Comparison of ENCODE assay signal across 10 cellular contexts in genomic region chr14:46250113-46250703, GRCh38.
A peak's percentile ranks its signal among the peaks of the same experiment; 100 is the strongest.
DNase-seq lines count a peak whose midpoint lies in the region; ATAC-seq and TF ChIP-seq lines count a peak whose summit lies in the region.
"Had no signal": no experiment of that assay in that cellular context is flagged by ENCODE, and none has a peak within 500 bp of the region (broad histone marks: within the 10 kb centered on the region; RNA-seq: fewer than 3 reads in every experiment).

No MANE protein-coding gene starts in this region.

- H3K79me2 ChIP-seq in OCI-LY7 (ENCODE audit: insufficient read depth, low read depth, low read length), result no peaks in the 10 kb centered on the region

- CTCF ChIA-PET in OCI-LY7 (lab: Charles Lee; ENCODE audit: unreplicated experiment), result no interaction called here

- H3K4me2 ChIP-seq in OCI-LY7 (ENCODE audit: low read length), result no peak overlapping the region

- TF ChIP-seq POLR2A in heart left ventricle (IDR thresholded peaks at IDR 0.05), result no peak

- TF ChIP-seq CTCF in heart left ventricle (IDR thresholded peaks at IDR 0.05) (peak in 8 of 12 donors; percentile 13 to 46 (median 32)), OCI-LY7 (conservative IDR thresholded peaks at IDR 0.05; ENCODE audit: low read length) (peak; percentile 81), upper lobe of right lung (IDR thresholded peaks at IDR 0.05) (peak; percentile 53), ascending aorta (IDR thresholded peaks at IDR 0.05) (peak in 1 of 3 experiments; percentile 21)

- H2AFZ ChIP-seq in OCI-LY7 (ENCODE audit: low read length), result no peak overlapping the region

- H3K4me3 ChIP-seq in heart left ventricle (no peak overlapping the region), OCI-LY7 (ENCODE audit: low read depth, low read length, poor library complexity, severe bottlenecking) (no peak overlapping the region), upper lobe of right lung (no peak overlapping the region), ascending aorta (no peak overlapping the region)
- H3K4me3 ChIP-seq: mucosa of descending colon had no signal

- no peaks in the 10 kb centered on the region for H4K20me1 ChIP-seq in OCI-LY7 (ENCODE audit: insufficient read depth, low read length)

- no peaks in the 10 kb centered on the region for H3K36me3 ChIP-seq in heart left ventricle
- H3K36me3 ChIP-seq in OCI-LY7 (ENCODE audit: insufficient read depth, low read length), result no peaks in the 10 kb centered on the region
- H3K36me3 ChIP-seq in upper lobe of right lung, result no peaks in the 10 kb centered on the region
- H3K36me3 ChIP-seq in ascending aorta, result no peaks in the 10 kb centered on the region

- POLR2A ChIA-PET in OCI-LY7 (lab: Charles Lee), result interaction anchor here (0.7 kb wide), 2 partner anchors 8 to 287 kb away, joined by 3 read pairs; no protein-coding TSS in a partner anchor

- peaks cover 0 to 5% (median 0%) of the 10 kb centered on the region in 12 donors for H3K9me3 ChIP-seq in heart left ventricle
- no peaks in the 10 kb centered on the region for H3K9me3 ChIP-seq in OCI-LY7 (ENCODE audit: low read length)
- no peaks in the 10 kb centered on the region for H3K9me3 ChIP-seq in upper lobe of right lung
- H3K9me3 ChIP-seq in ascending aorta, result no peaks in the 10 kb centered on the region
- H3K9me3 ChIP-seq: mucosa of descending colon had no signal

- no TSS peak for BruUV-seq in OCI-LY7 (replicated peaks; lab: Mats Ljungman, UMichigan)

- H3K9me2 ChIP-seq in OCI-LY7 (ENCODE audit: insufficient read depth, low read length), result no peaks in the 10 kb centered on the region

- DNase-seq in heart left ventricle (no peak), left ventricle myocardium superior (no peak), OCI-LY7 (ENCODE audit: low spot score) (peak; percentile 11), foreskin melanocyte (peak; percentile 21), upper lobe of right lung (no peak), ascending aorta (ENCODE audit: low spot score in 2 of 2) (no peak)
- DNase-seq: activated CD4-positive, alpha-beta T cell treated with anti-CD3 and anti-CD28 coated beads for 36 hours had no signal

- H3K4me1 ChIP-seq in heart left ventricle (no peaks in the 10 kb centered on the region), OCI-LY7 (ENCODE audit: insufficient read depth, low read length, poor library complexity, severe bottlenecking) (no peaks in the 10 kb centered on the region), upper lobe of right lung (no peaks in the 10 kb centered on the region), ascending aorta (no peaks in the 10 kb centered on the region)

- no peak for ATAC-seq in heart left ventricle
- no peak for ATAC-seq in left ventricle myocardium superior
- no peak for ATAC-seq in upper lobe of right lung
- no peak for ATAC-seq in HG03439 (IDR thresholded peaks at IDR 0.05; ENCODE audit: unreplicated experiment)
- ATAC-seq in GM18907 (IDR thresholded peaks at IDR 0.05; ENCODE audit: unreplicated experiment), result no peak
- ATAC-seq: activated CD4-positive, alpha-beta T cell treated with anti-CD3 and anti-CD28 coated beads for 36 hours; mucosa of descending colon had no signal

- no peak overlapping the region for H3K27ac ChIP-seq in heart left ventricle
- no peak overlapping the region for H3K27ac ChIP-seq in OCI-LY7 (ENCODE audit: low read depth, low read length, poor library complexity, severe bottlenecking)
- H3K27ac ChIP-seq in upper lobe of right lung, result no peak overlapping the region
- no peak overlapping the region for H3K27ac ChIP-seq in ascending aorta

- intact Hi-C loops in heart left ventricle (cut with DNase I) (no loop called here), left ventricle myocardium superior (cut with micrococcal nuclease) (no loop called here), OCI-LY7 (cut with micrococcal nuclease; ENCODE audit: unreplicated experiment) (no loop called here), upper lobe of right lung (cut with DNase I) (no loop called here), ascending aorta (cut with DNase I) (no loop called here)

- no peaks in the 10 kb centered on the region for H3K27me3 ChIP-seq in heart left ventricle
- H3K27me3 ChIP-seq in upper lobe of right lung, result no peaks in the 10 kb centered on the region
- H3K27me3 ChIP-seq in ascending aorta, result no peaks in the 10 kb centered on the region

Comparison
In these comparisons a context has a peak if more than half of its experiments do, and no peak if none do; other contexts are left out.
1. DNase-seq: peak in OCI-LY7 (single experiment) and foreskin melanocyte (single experiment); none in heart left ventricle (0 of 5), left ventricle myocardium superior (single experiment), upper lobe of right lung (single experiment) and ascending aorta (0 of 2).